Comparison of ENCODE assay signal across 7 cellular contexts in the genomic region with DNA sequence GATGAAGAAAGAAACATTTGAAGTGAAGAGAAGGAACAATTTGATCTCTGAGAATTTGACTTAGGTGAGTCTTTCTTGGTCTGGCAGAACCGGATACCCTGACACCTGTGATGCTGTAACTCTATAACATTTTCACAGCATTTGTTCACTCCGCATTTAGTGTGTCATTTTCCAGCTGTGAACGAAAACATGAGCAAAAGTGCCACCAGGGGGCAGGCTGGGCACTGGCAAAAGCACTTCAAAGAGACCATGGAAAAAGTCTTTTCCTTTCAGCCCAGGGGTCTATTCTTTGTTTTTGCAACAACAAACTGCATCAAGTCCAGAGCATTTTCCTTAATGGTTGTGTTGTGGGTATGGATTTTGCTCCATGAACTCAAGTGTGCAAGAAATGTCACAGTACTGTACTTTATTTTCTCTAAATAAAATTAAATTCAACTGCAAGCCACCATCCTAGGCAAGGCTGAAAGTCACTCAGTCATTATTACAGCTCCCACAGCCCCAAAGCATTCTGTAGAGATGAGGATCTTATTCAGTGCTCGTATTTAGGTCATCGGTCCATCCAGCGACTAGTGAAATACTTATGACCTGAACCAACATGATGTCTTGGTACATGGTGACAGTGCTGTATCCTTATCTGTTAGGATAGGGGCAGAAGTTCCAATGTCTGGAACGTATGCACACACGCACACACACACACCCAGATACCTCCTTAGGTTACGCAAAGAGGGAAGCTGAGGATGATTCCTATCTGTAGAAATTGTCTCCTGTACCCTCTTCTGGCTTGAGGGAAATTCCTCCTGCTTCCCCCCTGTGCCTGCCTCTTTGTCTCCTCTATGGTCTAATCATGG.
DNase-seq lines count a peak whose midpoint lies in the region; ATAC-seq, FAIRE-seq and TF ChIP-seq lines count a peak whose summit lies in the region.

No MANE protein-coding gene starts in this region.

- no peak for TF ChIP-seq EP300 in gastroesophageal sphincter (IDR thresholded peaks at IDR 0.05)
- TF ChIP-seq EP300 in transverse colon (IDR thresholded peaks at IDR 0.05; ENCODE audit: low read depth), result no peak

- TF ChIP-seq CTCF in Peyer's patch (IDR thresholded peaks at IDR 0.05) (peak; percentile 58 to 74 (median 63)), gastroesophageal sphincter (IDR thresholded peaks at IDR 0.05) (peak; percentile 81 to 89 (median 84)), pancreas (IDR thresholded peaks at IDR 0.05) (peak; percentile 59 to 74 (median 66)), transverse colon (IDR thresholded peaks at IDR 0.05) (peak; percentile 61 to 82 (median 76))

- H3K4me1 ChIP-seq in Peyer's patch (no peaks in the 10 kb centered on the region), gastroesophageal sphincter (peaks cover 0 to 24% (median 0%) of the 10 kb centered on the region in 3 donors), pancreas (no peaks in the 10 kb centered on the region), transverse colon (no peaks in the 10 kb centered on the region)

- intact Hi-C loops in pancreas (cut with DNase I), result no loop called here
- intact Hi-C loops in transverse colon (cut with DNase I; ENCODE audit: low total_unique reads), result no loop called here

- H3K27ac ChIP-seq in Peyer's patch (no peak overlapping the region), gastroesophageal sphincter (no peak overlapping the region), pancreas (no peak overlapping the region), transverse colon (no peak overlapping the region)

- peak; percentile 82 for FAIRE-seq in GM12891 (lab: Jason Lieb, UNC)
- FAIRE-seq in pancreas (lab: Jason Lieb, UNC), result peak; percentile 13

- H3K4me3 ChIP-seq in Peyer's patch, result no peak overlapping the region
- H3K4me3 ChIP-seq in gastroesophageal sphincter, result no peak overlapping the region
- H3K4me3 ChIP-seq in pancreas, result no peak overlapping the region
- H3K4me3 ChIP-seq in transverse colon, result no peak overlapping the region

- TF ChIP-seq POLR2A in GM12891 (IDR thresholded peaks at IDR 0.05; ENCODE audit: low read depth, low read length) (no peak), Peyer's patch (IDR thresholded peaks at IDR 0.05) (no peak), gastroesophageal sphincter (IDR thresholded peaks at IDR 0.05) (no peak), transverse colon (IDR thresholded peaks at IDR 0.05) (no peak)

- 43 to 58% methylated on average over 5 to 7 of the region's 9 CpGs for WGBS in gastroesophageal sphincter (ENCODE audit: low coverage in 1 of 2), 2 donors
- 44 to 51% methylated on average over 9 of the region's 9 CpGs for WGBS in pancreas, 2 donors
- WGBS in transverse colon (ENCODE audit: low coverage in 1 of 2), 2 donors, result 64% methylated on average over 9 of the region's 9 CpGs; no CpG with 5 or more reads in 1 of the 2 donors

- H3K9me3 ChIP-seq in Peyer's patch, result no peaks in the 10 kb centered on the region
- no peaks in the 10 kb centered on the region for H3K9me3 ChIP-seq in gastroesophageal sphincter
- H3K9me3 ChIP-seq in pancreas, result no peaks in the 10 kb centered on the region
- no peaks in the 10 kb centered on the region for H3K9me3 ChIP-seq in transverse colon

- in situ Hi-C loops in transverse colon (cut with MboI; ENCODE audit: low pct_ligation_motif_present in 1 of 4, low pct_unique_long_range_greater_than_20kb in 1 of 4, low sequenced_read_pairs in 3 of 4), result loop anchor here in 1 of 4 donors (25.0 kb wide), 1 partner anchor 993 kb away; no protein-coding TSS in a partner anchor

- peak; percentile 11 for DNase-seq in GM12891 (ENCODE audit: insufficient read length, low spot score)
- peak; percentile 63 to 88 (median 65) for DNase-seq in Peyer's patch
- peak; percentile 51 for DNase-seq in activated T-helper 9 cell treated with anti-CD3 and anti-CD28 coated beads, Interleukin-2, amount 50 U/mL, for 16 hours (ENCODE audit: low read depth)
- DNase-seq in pancreas, result peak; percentile 37 to 82 (median 62)
- peak; percentile 69 for DNase-seq in transverse colon

- H3K27me3 ChIP-seq in Peyer's patch, result no peaks in the 10 kb centered on the region
- no peaks in the 10 kb centered on the region for H3K27me3 ChIP-seq in gastroesophageal sphincter
- no peaks in the 10 kb centered on the region for H3K27me3 ChIP-seq in pancreas
- H3K27me3 ChIP-seq in transverse colon, result no peaks in the 10 kb centered on the region

- peak; percentile 74 for ATAC-seq in HG03520 (IDR thresholded peaks at IDR 0.05; ENCODE audit: unreplicated experiment)
- no peak for ATAC-seq in gastroesophageal sphincter
- peak in 3 of 4 donors; percentile 70 to 74 (median 71) for ATAC-seq in pancreas

- H3K36me3 ChIP-seq in Peyer's patch (no peaks in the 10 kb centered on the region), gastroesophageal sphincter (no peaks in the 10 kb centered on the region), pancreas (no peaks in the 10 kb centered on the region), transverse colon (no peaks in the 10 kb centered on the region)

TF ChIP-seq in GM12891, 5 proteins besides CTCF, POLR2A, EP300 and RAD21:
- TF ChIP-seq PAX5 (IDR thresholded peaks at IDR 0.05; ENCODE audit: insufficient read depth, low read length, severe bottlenecking) (no peak), SPI1 (IDR thresholded peaks at IDR 0.05; ENCODE audit: low read depth, low read length) (no peak), POLR2AphosphoS5 (IDR thresholded peaks at IDR 0.05; ENCODE audit: low read depth, low read length) (no peak), TAF1 (IDR thresholded peaks at IDR 0.05; ENCODE audit: low read depth, low read length) (no peak), POU2F2 (IDR thresholded peaks at IDR 0.05; ENCODE audit: low read depth, low read length) (no peak)

Comparison
In these comparisons a context has a peak if more than half of its experiments do, and no peak if none do; other contexts are left out.
1. DNase-seq: peak in every context shown above with its lines; median percentile 69 in transverse colon; 65 in Peyer's patch; 62 in pancreas; 51 in activated T-helper 9 cell treated with anti-CD3 and anti-CD28 coated beads, Interleukin-2, amount 50 U/mL, for 16 hours; 11 in GM12891.